2 cellular contexts compared by ENCODE assay signal in the genomic region with DNA sequence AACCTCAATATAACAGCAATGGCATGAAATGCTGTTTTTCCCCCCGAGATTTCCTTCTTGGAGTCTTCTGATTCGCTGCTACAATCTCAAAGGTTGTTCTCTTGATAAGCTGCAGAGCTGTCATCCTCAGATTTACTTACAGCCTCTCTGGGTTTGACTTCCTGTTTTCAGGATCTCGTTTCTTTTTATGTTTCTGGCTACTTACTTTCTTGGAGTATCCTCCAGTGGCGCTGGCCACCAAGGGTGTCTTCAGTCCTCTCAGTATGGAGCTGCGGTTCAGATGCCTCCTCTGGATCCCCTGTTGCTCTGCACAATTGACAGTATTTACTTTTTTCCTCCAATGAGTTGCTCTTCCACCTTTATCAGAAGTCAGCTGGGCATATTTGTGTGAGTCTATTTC.
TF ChIP-seq lines count a peak whose summit lies in the region.

No MANE protein-coding gene starts in this region.

TF ChIP-seq in GM23338, 12 proteins besides CTCF, POLR2A, EP300 and RAD21 (continued from another document):
- TF ChIP-seq, protein P1, sequence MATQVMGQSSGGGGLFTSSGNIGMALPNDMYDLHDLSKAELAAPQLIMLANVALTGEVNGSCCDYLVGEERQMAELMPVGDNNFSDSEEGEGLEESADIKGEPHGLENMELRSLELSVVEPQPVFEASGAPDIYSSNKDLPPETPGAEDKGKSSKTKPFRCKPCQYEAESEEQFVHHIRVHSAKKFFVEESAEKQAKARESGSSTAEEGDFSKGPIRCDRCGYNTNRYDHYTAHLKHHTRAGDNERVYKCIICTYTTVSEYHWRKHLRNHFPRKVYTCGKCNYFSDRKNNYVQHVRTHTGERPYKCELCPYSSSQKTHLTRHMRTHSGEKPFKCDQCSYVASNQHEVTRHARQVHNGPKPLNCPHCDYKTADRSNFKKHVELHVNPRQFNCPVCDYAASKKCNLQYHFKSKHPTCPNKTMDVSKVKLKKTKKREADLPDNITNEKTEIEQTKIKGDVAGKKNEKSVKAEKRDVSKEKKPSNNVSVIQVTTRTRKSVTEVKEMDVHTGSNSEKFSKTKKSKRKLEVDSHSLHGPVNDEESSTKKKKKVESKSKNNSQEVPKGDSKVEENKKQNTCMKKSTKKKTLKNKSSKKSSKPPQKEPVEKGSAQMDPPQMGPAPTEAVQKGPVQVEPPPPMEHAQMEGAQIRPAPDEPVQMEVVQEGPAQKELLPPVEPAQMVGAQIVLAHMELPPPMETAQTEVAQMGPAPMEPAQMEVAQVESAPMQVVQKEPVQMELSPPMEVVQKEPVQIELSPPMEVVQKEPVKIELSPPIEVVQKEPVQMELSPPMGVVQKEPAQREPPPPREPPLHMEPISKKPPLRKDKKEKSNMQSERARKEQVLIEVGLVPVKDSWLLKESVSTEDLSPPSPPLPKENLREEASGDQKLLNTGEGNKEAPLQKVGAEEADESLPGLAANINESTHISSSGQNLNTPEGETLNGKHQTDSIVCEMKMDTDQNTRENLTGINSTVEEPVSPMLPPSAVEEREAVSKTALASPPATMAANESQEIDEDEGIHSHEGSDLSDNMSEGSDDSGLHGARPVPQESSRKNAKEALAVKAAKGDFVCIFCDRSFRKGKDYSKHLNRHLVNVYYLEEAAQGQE (IDR thresholded peaks at IDR 0.05; ENCODE audit: unreplicated experiment): no peak
- TF ChIP-seq, protein P2, sequence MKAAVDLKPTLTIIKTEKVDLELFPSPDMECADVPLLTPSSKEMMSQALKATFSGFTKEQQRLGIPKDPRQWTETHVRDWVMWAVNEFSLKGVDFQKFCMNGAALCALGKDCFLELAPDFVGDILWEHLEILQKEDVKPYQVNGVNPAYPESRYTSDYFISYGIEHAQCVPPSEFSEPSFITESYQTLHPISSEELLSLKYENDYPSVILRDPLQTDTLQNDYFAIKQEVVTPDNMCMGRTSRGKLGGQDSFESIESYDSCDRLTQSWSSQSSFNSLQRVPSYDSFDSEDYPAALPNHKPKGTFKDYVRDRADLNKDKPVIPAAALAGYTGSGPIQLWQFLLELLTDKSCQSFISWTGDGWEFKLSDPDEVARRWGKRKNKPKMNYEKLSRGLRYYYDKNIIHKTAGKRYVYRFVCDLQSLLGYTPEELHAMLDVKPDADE (IDR thresholded peaks at IDR 0.05): no peak
- TF ChIP-seq CREB1 (CRISPR knock-in tag; IDR thresholded peaks at IDR 0.05; ENCODE audit: low read depth) (no peak), POLR2AphosphoS5 (IDR thresholded peaks at IDR 0.05; ENCODE audit: low read depth) (no peak), EZH2 (IDR thresholded peaks at IDR 0.05; ENCODE audit: low read depth, unreplicated experiment) (no peak)

TF ChIP-seq in GM12878, 131 proteins besides CTCF, POLR2A, EP300 and RAD21 (continued from another document):
- TF ChIP-seq, protein P3, sequence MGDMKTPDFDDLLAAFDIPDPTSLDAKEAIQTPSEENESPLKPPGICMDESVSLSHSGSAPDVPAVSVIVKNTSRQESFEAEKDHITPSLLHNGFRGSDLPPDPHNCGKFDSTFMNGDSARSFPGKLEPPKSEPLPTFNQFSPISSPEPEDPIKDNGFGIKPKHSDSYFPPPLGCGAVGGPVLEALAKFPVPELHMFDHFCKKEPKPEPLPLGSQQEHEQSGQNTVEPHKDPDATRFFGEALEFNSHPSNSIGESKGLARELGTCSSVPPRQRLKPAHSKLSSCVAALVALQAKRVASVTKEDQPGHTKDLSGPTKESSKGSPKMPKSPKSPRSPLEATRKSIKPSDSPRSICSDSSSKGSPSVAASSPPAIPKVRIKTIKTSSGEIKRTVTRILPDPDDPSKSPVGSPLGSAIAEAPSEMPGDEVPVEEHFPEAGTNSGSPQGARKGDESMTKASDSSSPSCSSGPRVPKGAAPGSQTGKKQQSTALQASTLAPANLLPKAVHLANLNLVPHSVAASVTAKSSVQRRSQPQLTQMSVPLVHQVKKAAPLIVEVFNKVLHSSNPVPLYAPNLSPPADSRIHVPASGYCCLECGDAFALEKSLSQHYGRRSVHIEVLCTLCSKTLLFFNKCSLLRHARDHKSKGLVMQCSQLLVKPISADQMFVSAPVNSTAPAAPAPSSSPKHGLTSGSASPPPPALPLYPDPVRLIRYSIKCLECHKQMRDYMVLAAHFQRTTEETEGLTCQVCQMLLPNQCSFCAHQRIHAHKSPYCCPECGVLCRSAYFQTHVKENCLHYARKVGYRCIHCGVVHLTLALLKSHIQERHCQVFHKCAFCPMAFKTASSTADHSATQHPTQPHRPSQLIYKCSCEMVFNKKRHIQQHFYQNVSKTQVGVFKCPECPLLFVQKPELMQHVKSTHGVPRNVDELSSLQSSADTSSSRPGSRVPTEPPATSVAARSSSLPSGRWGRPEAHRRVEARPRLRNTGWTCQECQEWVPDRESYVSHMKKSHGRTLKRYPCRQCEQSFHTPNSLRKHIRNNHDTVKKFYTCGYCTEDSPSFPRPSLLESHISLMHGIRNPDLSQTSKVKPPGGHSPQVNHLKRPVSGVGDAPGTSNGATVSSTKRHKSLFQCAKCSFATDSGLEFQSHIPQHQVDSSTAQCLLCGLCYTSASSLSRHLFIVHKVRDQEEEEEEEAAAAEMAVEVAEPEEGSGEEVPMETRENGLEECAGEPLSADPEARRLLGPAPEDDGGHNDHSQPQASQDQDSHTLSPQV (IDR thresholded peaks at IDR 0.05): no peak
- no peak for TF ChIP-seq MEF2A (IDR thresholded peaks at IDR 0.05; ENCODE audit: insufficient read depth, low read depth, low read length)
